8 cellular contexts compared by ENCODE assay signal in genomic region chr16:81366316-81366932, GRCh38. TPM values are rescaled to one million over a fixed set of nuclear protein-coding genes. Genes with fewer than 3 reads are reported as not detected.
DNase-seq lines count a peak whose midpoint lies in the region; ATAC-seq and TF ChIP-seq lines count a peak whose summit lies in the region.

No MANE protein-coding gene starts in this region.

- no peaks in the 10 kb centered on the region for H3K4me1 Mint-ChIP-seq in CD8-positive, alpha-beta T cell (ENCODE audit: low read depth)

- H3K27ac ChIP-seq in CD8-positive, alpha-beta T cell (ENCODE audit: low read depth, low read length): no peak overlapping the region
- H3K27ac ChIP-seq in ascending aorta (no peak overlapping the region), spleen (no peak overlapping the region)

- intact Hi-C loops in CD8-positive, alpha-beta T cell (cut with DNase I, micrococcal nuclease): loop anchor here (1.0 to 10.0 kb wide), 5 partner anchors 36 to 868 kb away; no protein-coding TSS in a partner anchor
- intact Hi-C loops in ascending aorta (cut with DNase I) (loop anchor here (2.0 kb wide), 1 partner anchor 356 kb away; no protein-coding TSS in a partner anchor), spleen (cut with DNase I; ENCODE audit: low total_unique reads) (loop anchor here (5.0 kb wide), 1 partner anchor 356 kb away; no protein-coding TSS in a partner anchor)

- H3K36me3 Mint-ChIP-seq in CD8-positive, alpha-beta T cell: peaks cover 83% of the 10 kb centered on the region

- no peaks in the 10 kb centered on the region for H3K27me3 ChIP-seq in CD8-positive, alpha-beta T cell (ENCODE audit: insufficient read depth, low read length)
- H3K27me3 ChIP-seq in ascending aorta (no peaks in the 10 kb centered on the region), spleen (replicated peaks in 1 of 7) (no peaks in the 10 kb centered on the region)

- H3K27ac Mint-ChIP-seq in CD8-positive, alpha-beta T cell: no peak overlapping the region

- WGBS in spleen, 5 donors: 58 to 63% (median 61%) methylated on average over 12 of the region's 12 CpGs

- peak; percentile 85 for TF ChIP-seq CTCF in CD8-positive, alpha-beta T cell (IDR thresholded peaks at IDR 0.05)
- TF ChIP-seq CTCF in ascending aorta (IDR thresholded peaks at IDR 0.05) (peak; percentile 45 to 65 (median 55)), spleen (IDR thresholded peaks at IDR 0.05 in 8 of 11, conservative IDR thresholded peaks at IDR 0.05 in 3 of 11) (peak; percentile 50 to 82 (median 74))

- H3K4me3 Mint-ChIP-seq in CD8-positive, alpha-beta T cell: no peak overlapping the region

- no peaks in the 10 kb centered on the region for H3K9me3 Mint-ChIP-seq in CD8-positive, alpha-beta T cell

- H3K4me3 ChIP-seq in CD8-positive, alpha-beta T cell (ENCODE audit: low read depth, low read length): no peak overlapping the region
- no peak overlapping the region for H3K4me3 ChIP-seq in ascending aorta
- H3K4me3 ChIP-seq in spleen: no peak overlapping the region

- H3K36me3 ChIP-seq in CD8-positive, alpha-beta T cell (ENCODE audit: insufficient read depth, low read length): peaks cover 11% of the 10 kb centered on the region
- H3K36me3 ChIP-seq in ascending aorta (peaks cover 25 to 44% of the 10 kb centered on the region in 2 donors), spleen (peaks cover 0 to 93% (median 43%) of the 10 kb centered on the region in 6 donors)

- no peaks in the 10 kb centered on the region for H3K9me3 ChIP-seq in CD8-positive, alpha-beta T cell (ENCODE audit: low read length)
- no peaks in the 10 kb centered on the region for H3K9me3 ChIP-seq in ascending aorta
- no peaks in the 10 kb centered on the region for H3K9me3 ChIP-seq in spleen

- no peaks in the 10 kb centered on the region for H3K4me1 ChIP-seq in CD8-positive, alpha-beta T cell (ENCODE audit: insufficient read depth, low read length)
- H3K4me1 ChIP-seq in ascending aorta: no peaks in the 10 kb centered on the region
- peaks cover 0 to 5% (median 0%) of the 10 kb centered on the region in 6 donors for H3K4me1 ChIP-seq in spleen

- no peaks in the 10 kb centered on the region for H3K27me3 Mint-ChIP-seq in CD8-positive, alpha-beta T cell (ENCODE audit: low read depth)

- DNase-seq in CD8-positive, alpha-beta T cell: peak in 1 of 7 experiments; percentile 18
- DNase-seq in NCI-H2171 (lab: John Stamatoyannopoulos, UW) (peak; percentile 48), ascending aorta (ENCODE audit: low spot score in 2 of 2) (no peak), hepatic stellate cell (ENCODE audit: low spot score) (peak; percentile 27), spleen (no peak), activated gamma-delta T cell treated with Interleukin-2 at 50 U/mL for 16 hours (no peak)
- DNase-seq in activated CD4-positive, CD25-positive, alpha-beta regulatory T cell treated with anti-CD3 and anti-CD28 coated beads, Interleukin-2, amount 50 U/mL, for 72 hours: no peak

- CTCF ChIA-PET in CD8-positive, alpha-beta T cell (lab: Charles Lee): interaction anchor here (0.6 to 9.9 kb wide), 20 partner anchors 11 to 519 kb away, joined by 3 to 94 read pairs (median 3); no protein-coding TSS in a partner anchor

- no peak for TF ChIP-seq POLR2A in spleen (IDR thresholded peaks at IDR 0.05)

- POLR2A ChIA-PET in CD8-positive, alpha-beta T cell (lab: Charles Lee): no interaction called here

- peak; percentile 83 for ATAC-seq in CD8-positive, alpha-beta T cell
- peak; percentile 49 for ATAC-seq in GM19043 (IDR thresholded peaks at IDR 0.05; ENCODE audit: low read depth, unreplicated experiment)

RNA-seq across cellular contexts. Expression of gene GAN, which starts 51.7 kb away (rescaled TPM):
- 1 to 10 TPM; 8.7 to 9.4 TPM for total RNA-seq in CD8-positive, alpha-beta T cell
- total RNA-seq in ascending aorta: 2.6 TPM
- total RNA-seq in spleen: 10 to 100 TPM in 1 of 7 donors, 1 to 10 TPM in 6; 4.5 to 10.3 (median 6.1) TPM
- polyA plus RNA-seq in spleen: under 1 TPM; 0.54 to 0.77 (median 0.58) TPM

Comparison
In these comparisons a context has a peak if more than half of its experiments do, and no peak if none do; other contexts are left out.
1. DNase-seq: peak in NCI-H2171 (single experiment) and hepatic stellate cell (single experiment); none in ascending aorta (0 of 2), spleen (single experiment), activated gamma-delta T cell treated with Interleukin-2 at 50 U/mL for 16 hours (single experiment) and activated CD4-positive, CD25-positive, alpha-beta regulatory T cell treated with anti-CD3 and anti-CD28 coated beads, Interleukin-2, amount 50 U/mL, for 72 hours (single experiment).
2. Peak in every context shown above with its lines, with median percentiles within 50 percentile points of each other: CTCF ChIP-seq.